Comparison of ENCODE assay signal across 14 cellular contexts in genomic region chr2:194696690-194697089, GRCh38.
A peak's percentile ranks its signal among the peaks of the same experiment; 100 is the strongest.
DNase-seq lines count a peak whose midpoint lies in the region; ATAC-seq and TF ChIP-seq lines count a peak whose summit lies in the region.
"Had no signal": no experiment of that assay in that cellular context is flagged by ENCODE, and none has a peak within 500 bp of the region (broad histone marks: within the 10 kb centered on the region; RNA-seq: fewer than 3 reads in every experiment).

No MANE protein-coding gene starts in this region.

- no peak overlapping the region for H3K4me3 Mint-ChIP-seq in progenitor cell of endocrine pancreas (ENCODE audit: low read depth)
- H3K4me3 Mint-ChIP-seq: CD4-positive, alpha-beta memory T cell; HFFc6 had no signal

- no peaks in the 10 kb centered on the region for H3K36me3 Mint-ChIP-seq in progenitor cell of endocrine pancreas (ENCODE audit: insufficient read depth)
- H3K36me3 Mint-ChIP-seq: CD4-positive, alpha-beta memory T cell had no signal

- TF ChIP-seq CTCF in LNCaP clone FGC (IDR thresholded peaks at IDR 0.05; ENCODE audit: control insufficient read depth, extremely low read depth, insufficient read depth): no peak
- TF ChIP-seq CTCF in progenitor cell of endocrine pancreas (IDR thresholded peaks at IDR 0.05; ENCODE audit: unreplicated experiment): no peak

- H3K9me3 Mint-ChIP-seq in progenitor cell of endocrine pancreas (ENCODE audit: low read depth): peaks cover 3% of the 10 kb centered on the region

- no peaks in the 10 kb centered on the region for H3K4me1 Mint-ChIP-seq in progenitor cell of endocrine pancreas (ENCODE audit: low read depth)
- H3K4me1 Mint-ChIP-seq: CD4-positive, alpha-beta memory T cell had no signal

- ATAC-seq in left colon: peak; percentile 56
- ATAC-seq in HG03442 (IDR thresholded peaks at IDR 0.05; ENCODE audit: unreplicated experiment): no peak

- H3K27ac Mint-ChIP-seq in progenitor cell of endocrine pancreas: no peak overlapping the region
- H3K27ac Mint-ChIP-seq: CD4-positive, alpha-beta memory T cell; HFFc6 had no signal

- H3K4me3 ChIP-seq in LNCaP clone FGC (ENCODE audit: low read depth, low read length): no peak overlapping the region
- H3K4me3 ChIP-seq: HAP-1 had no signal

- no peaks in the 10 kb centered on the region for H3K27me3 Mint-ChIP-seq in progenitor cell of endocrine pancreas

- DNase-seq in LNCaP clone FGC (ENCODE audit: low read depth) (peak; percentile 25), NCI-H526 (lab: John Stamatoyannopoulos, UW) (peak; percentile 73 to 79), left colon (no peak), SIG-M5 treated with dmso at 0.1 percent for 504 hours (lab: John Stamatoyannopoulos, UW; ENCODE audit: unreplicated experiment) (no peak), progenitor cell of endocrine pancreas (ENCODE audit: low spot score, unreplicated experiment) (no peak)
- DNase-seq: C1 segment of cervical spinal cord; Calu3; CD4-positive, alpha-beta memory T cell; COR-L47; DND-41; GOT3; HFFc6 had no signal

- intact Hi-C loops in left colon (cut with DNase I, micrococcal nuclease): no loop called here

Comparison
In these comparisons a context has a peak if more than half of its experiments do, and no peak if none do; other contexts are left out.
1. DNase-seq: peak in LNCaP clone FGC (single experiment) and NCI-H526 (2 of 2); none in left colon (0 of 2), SIG-M5 treated with dmso at 0.1 percent for 504 hours (single experiment) and progenitor cell of endocrine pancreas (single experiment).